27 cellular contexts compared by ENCODE assay signal in genomic region chr10:49667991-49668390, GRCh38. TPM values are rescaled to one million over a fixed set of nuclear protein-coding genes. Genes with fewer than 3 reads are reported as not detected.
"Had no signal": no experiment of that assay in that cellular context is flagged by ENCODE, and none has a peak within 500 bp of the region (broad histone marks: within the 10 kb centered on the region; RNA-seq: fewer than 3 reads in every experiment).

No MANE protein-coding gene starts in this region.

- H3K27ac ChIP-seq: epithelial cell of prostate, neural progenitor cell, prostate gland, right atrium auricular region, tibial artery, WERI-Rb-1 had no signal

- H3K4me1 Mint-ChIP-seq: naive B cell, neural progenitor cell had no signal

- H3K36me3 Mint-ChIP-seq: neural progenitor cell had no signal

- H3K9me3 ChIP-seq: mucosa of descending colon, prostate gland, right atrium auricular region, tibial artery had no signal

- H3K4me3 ChIP-seq: mucosa of descending colon, neural progenitor cell, prostate gland, right atrium auricular region, tibial artery had no signal

- H3K36me3 ChIP-seq: neural progenitor cell, prostate gland, right atrium auricular region, tibial artery, WERI-Rb-1 had no signal

- H3K27ac Mint-ChIP-seq: effector memory CD8-positive, alpha-beta T cell; naive B cell; neural progenitor cell had no signal

- H3K4me3 Mint-ChIP-seq: effector memory CD8-positive, alpha-beta T cell; naive B cell; neural progenitor cell had no signal

- DNase-seq: activated CD4-positive, alpha-beta T cell treated with anti-CD3 and anti-CD28 coated beads for 1 hour; activated CD8-positive, alpha-beta memory T cell treated with anti-CD3 and anti-CD28 coated beads for 24 hours; activated CD8-positive, alpha-beta memory T cell treated with anti-CD3 and anti-CD28 coated beads, Interleukin-2, amount 50 U/mL, for 48 hours; activated effector memory CD4-positive, alpha-beta T cell treated with Interleukin-2 at 50 U/mL for 16 hours; activated naive CD4-positive, alpha-beta T cell treated with anti-CD3 and anti-CD28 coated beads, Interleukin-2, amount 50 U/mL, for 16 hours; aorta; effector memory CD8-positive, alpha-beta T cell; kidney glomerular epithelial cell; mesenchymal stem cell; mucosa of descending colon; naive B cell; stimulated activated CD4-positive, alpha-beta T cell treated with anti-CD3 and anti-CD28 coated beads, Interleukin-2, amount 100 ng/mL, for 24 hours; stimulated activated naive CD8-positive, alpha-beta T cell treated with anti-CD3 and anti-CD28 coated beads, Interleukin-15, Interleukin-2, amounts not matched to agents 100 U/mL and 50 U/mL, for 24 hours; substantia nigra; tibial artery; WERI-Rb-1 had no signal

- H3K9me3 Mint-ChIP-seq: effector memory CD8-positive, alpha-beta T cell had no signal

- ATAC-seq: effector memory CD8-positive, alpha-beta T cell; mucosa of descending colon; stimulated activated naive CD8-positive, alpha-beta T cell treated with anti-CD3 and anti-CD28 coated beads, Interleukin-15, Interleukin-2, amounts not matched to agents 100 U/mL and 50 U/mL, for 24 hours had no signal

- H3K4me1 ChIP-seq: neural progenitor cell, prostate gland, right atrium auricular region, tibial artery had no signal

- H3K27me3 ChIP-seq: right atrium auricular region, tibial artery had no signal

RNA-seq across cellular contexts. Expression of gene C10orf53, which starts 11.5 kb away (rescaled TPM):
- total RNA-seq: aorta; chondrocyte; dermis microvascular lymphatic vessel endothelial cell; frontal cortex; liver; mucosa of descending colon; osteoblast; right atrium auricular region; skeletal muscle tissue; T-helper 2 cell treated with Interferon-gamma antibody and Interleukin-4, amounts not matched to agents 100 ng/mL and 5 ng/mL, for 36 hours had no signal

RNA-seq across cellular contexts. Expression of gene CHAT, which starts 54.2 kb away (rescaled TPM):
- total RNA-seq: aorta, chondrocyte, dermis microvascular lymphatic vessel endothelial cell, frontal cortex, liver, osteoblast, right atrium auricular region, skeletal muscle tissue had no signal

RNA-seq across cellular contexts. Expression of gene SLC18A3, which starts 57.9 kb away (rescaled TPM):
- total RNA-seq: aorta; chondrocyte; dermis microvascular lymphatic vessel endothelial cell; liver; osteoblast; prostate gland; right atrium auricular region; skeletal muscle tissue; T-helper 2 cell treated with Interferon-gamma antibody and Interleukin-4, amounts not matched to agents 100 ng/mL and 5 ng/mL, for 36 hours had no signal
